Comparison of ENCODE assay signal across 1 cellular context in genomic region chr12:6493580-6494350, GRCh38.
TF ChIP-seq lines count a peak whose summit lies in the region.

TSS of gene NCAPD2 (plus strand) at chr12:6494102. CDS start at chr12:6495099, 997 bp downstream.

TF ChIP-seq in HEK293, 187 proteins besides CTCF, POLR2A, EP300 and RAD21 (continued from another document):
- TF ChIP-seq ZNF121 (tag by site-specific recombination; IDR thresholded peaks at IDR 0.05) (no peak), BCL11A (tag by site-specific recombination; IDR thresholded peaks at IDR 0.05; ENCODE audit: low read depth) (peak; percentile 97; the same call in 1 of the 2 replicates), ZNF148 (tag by site-specific recombination; IDR thresholded peaks at IDR 0.05; ENCODE audit: borderline replicate concordance) (no peak), ZNF792 (tag by site-specific recombination; IDR thresholded peaks at IDR 0.05) (no peak), ZSCAN23 (tag by site-specific recombination; IDR thresholded peaks at IDR 0.05) (no peak), ZNF701 (tag by site-specific recombination; IDR thresholded peaks at IDR 0.05) (no peak), ZNF416 (tag by site-specific recombination; IDR thresholded peaks at IDR 0.05) (no peak), HIC1 (tag by site-specific recombination; IDR thresholded peaks at IDR 0.05) (0 out of 2 replicates have a peak, but pooled peaks have one; percentile 31), ZNF776 (tag by site-specific recombination; IDR thresholded peaks at IDR 0.05; ENCODE audit: borderline replicate concordance) (no peak), ZNF169 (tag by site-specific recombination; IDR thresholded peaks at IDR 0.05) (no peak), RBAK (tag by site-specific recombination; IDR thresholded peaks at IDR 0.05) (no peak), GLI4 (tag by site-specific recombination; IDR thresholded peaks at IDR 0.05) (no peak), ZNF501 (tag by site-specific recombination; IDR thresholded peaks at IDR 0.05) (peak; percentile 71), ZNF391 (tag by site-specific recombination; IDR thresholded peaks at IDR 0.05; ENCODE audit: borderline replicate concordance, low read depth) (no peak), PRDM4 (tag by site-specific recombination; IDR thresholded peaks at IDR 0.05) (peak; percentile 37; the same call in 1 of the 2 replicates), ZNF133 (tag by site-specific recombination; IDR thresholded peaks at IDR 0.05) (no peak), ZNF645 (tag by site-specific recombination; IDR thresholded peaks at IDR 0.05) (no peak), ZNF155 (tag by site-specific recombination; IDR thresholded peaks at IDR 0.05) (no peak), ZNF791 (tag by site-specific recombination; IDR thresholded peaks at IDR 0.05) (no peak), ZNF37A (tag by site-specific recombination; IDR thresholded peaks at IDR 0.05) (no peak), ZNF548 (tag by site-specific recombination; IDR thresholded peaks at IDR 0.05) (no peak), ZNF596 (tag by site-specific recombination; IDR thresholded peaks at IDR 0.05) (no peak), ZNF544 (tag by site-specific recombination; IDR thresholded peaks at IDR 0.05) (no peak), ELK4 (IDR thresholded peaks at IDR 0.05; ENCODE audit: borderline replicate concordance, low read depth, low read length) (no peak), TRIM28 (IDR thresholded peaks at IDR 0.05; ENCODE audit: borderline replicate concordance, low read length) (no peak), ZNF521 (tag by site-specific recombination; IDR thresholded peaks at IDR 0.05) (no peak), ZNF654 (tag by site-specific recombination; IDR thresholded peaks at IDR 0.05; ENCODE audit: low read depth) (no peak)
